ENCODE assay signal across 24 cellular contexts in genomic region chr20:63330940-63331339, GRCh38. TPM values are rescaled to one million over a fixed set of nuclear protein-coding genes. Genes with fewer than 3 reads are reported as not detected.
DNase-seq lines count a peak whose midpoint lies in the region; ATAC-seq and TF ChIP-seq lines count a peak whose summit lies in the region.
"Had no signal": no experiment of that assay in that cellular context is flagged by ENCODE, and none has a peak within 500 bp of the region (broad histone marks: within the 10 kb centered on the region; RNA-seq: fewer than 3 reads in every experiment).

No MANE protein-coding gene starts in this region.

- no peaks in the 10 kb centered on the region for H3K9me3 ChIP-seq in mucosa of descending colon

- ATAC-seq in left ventricle myocardium superior (no peak), mucosa of descending colon (peak; percentile 20)
- ATAC-seq: activated T-cell treated with anti-CD3 and anti-CD28 coated beads, Interleukin-2, amount 50 U/mL, for 72 hours; left lung had no signal

- DNase-seq in H7 (peak; percentile 88), NCI-H82 treated with DMSO at 0.1 percent for 48 hours (lab: John Stamatoyannopoulos, UW; ENCODE audit: unreplicated experiment) (peak; percentile 11), left ventricle myocardium superior (peak; percentile 12), mucosa of descending colon (peak in 1 of 3 donors; percentile 35), GM19238 (ENCODE audit: insufficient read length, low spot score) (no peak)
- DNase-seq in activated CD4-positive, CD25-positive, alpha-beta regulatory T cell treated with anti-CD3 and anti-CD28 coated beads, Interleukin-2, amount 50 U/mL, for 72 hours, result no peak
- DNase-seq in activated CD4-positive, alpha-beta T cell treated with anti-CD3 and anti-CD28 coated beads, Interleukin-2, amount 50 U/mL, for 1 hour, result no peak
- DNase-seq in activated CD4-positive, CD25-positive, alpha-beta regulatory T cell (lab: John Stamatoyannopoulos, UW), result no peak
- DNase-seq: activated CD4-positive, alpha-beta T cell treated with anti-CD3 and anti-CD28 coated beads, Interleukin-2, amount 50 U/mL, for 4 hours; activated naive CD4-positive, alpha-beta T cell; activated T-cell treated with anti-CD3 and anti-CD28 coated beads, Interleukin-2, amount 50 U/mL, for 72 hours; brain microvascular endothelial cell; CD8-positive, alpha-beta memory T cell; HCEC 1CT; MM.1S; NCI-H2029 treated with DMSO at 0.1 percent for 48 hours; NCI-H774; retina; stimulated activated CD4-positive, alpha-beta T cell treated with anti-CD3 and anti-CD28 coated beads, Interleukin-2, amount 100 ng/mL, for 24 hours; trophoblast cell had no signal

- H3K4me3 ChIP-seq in H7 (ENCODE audit: insufficient read depth, low read depth, low read length), result no peak overlapping the region
- no peak overlapping the region for H3K4me3 ChIP-seq in mucosa of descending colon
- H3K4me3 ChIP-seq: left lung had no signal

- no peaks in the 10 kb centered on the region for H3K27me3 ChIP-seq in H7 (ENCODE audit: control insufficient read depth, insufficient read depth, low read length)
- H3K27me3 ChIP-seq: brain microvascular endothelial cell had no signal

- H3K4me1 ChIP-seq in mucosa of descending colon (ENCODE audit: low read depth), result no peaks in the 10 kb centered on the region
- H3K4me1 ChIP-seq: left lung had no signal

- no peaks in the 10 kb centered on the region for H3K36me3 ChIP-seq in H7 (replicated peaks; ENCODE audit: control insufficient read depth, insufficient read depth, low read length)
- no peaks in the 10 kb centered on the region for H3K36me3 ChIP-seq in mucosa of descending colon (ENCODE audit: low read depth)
- H3K36me3 ChIP-seq: brain microvascular endothelial cell, left lung had no signal

- no peak for TF ChIP-seq CTCF in mucosa of descending colon (IDR thresholded peaks at IDR 0.05)

- intact Hi-C loops in left ventricle myocardium superior (cut with micrococcal nuclease), result no loop called here
- intact Hi-C loops in mucosa of descending colon (cut with DNase I, micrococcal nuclease), result no loop called here

RNA-seq across cellular contexts. Expression of gene CHRNA4, which starts 30.2 kb away (rescaled TPM):
- total RNA-seq in H7 (2014; rRNA removed; shearing (Covaris generic)), result 2.0 TPM in 2 replicates
- total RNA-seq in left ventricle myocardium superior, result 1.8 TPM
- total RNA-seq in mucosa of descending colon, result not detected
- total RNA-seq: activated T-cell treated with anti-CD3 and anti-CD28 coated beads, Interleukin-2, amount 50 U/mL, for 72 hours; B cell; CD8-positive, alpha-beta memory T cell; left lung; naive thymus-derived CD8-positive, alpha-beta T cell; osteoblast had no signal

RNA-seq across cellular contexts. Expression of gene COL20A1, which starts 38.0 kb away (rescaled TPM):
- 0.17 and 0.70 TPM in 2 replicates for total RNA-seq in H7 (2014; rRNA removed; shearing (Covaris generic))
- not detected for total RNA-seq in left ventricle myocardium superior
- not detected for total RNA-seq in mucosa of descending colon
- total RNA-seq: B cell, left lung, osteoblast had no signal

RNA-seq across cellular contexts. Expression of gene ARFGAP1, which starts 58.3 kb away (rescaled TPM):
- total RNA-seq in H7 (2014; rRNA removed; shearing (Covaris generic)), result 88.0 and 114 TPM in 2 replicates
- 30.9 TPM for total RNA-seq in left ventricle myocardium superior
- 10 to 100 TPM; 76.5 to 85.8 (median 82.4) TPM for total RNA-seq in mucosa of descending colon

Comparison
In these comparisons a context has a peak if more than half of its experiments do, and no peak if none do; other contexts are left out.
1. DNase-seq: peak in H7 (single experiment), NCI-H82 treated with DMSO at 0.1 percent for 48 hours (single experiment) and left ventricle myocardium superior (single experiment); none in activated CD4-positive, CD25-positive, alpha-beta regulatory T cell treated with anti-CD3 and anti-CD28 coated beads, Interleukin-2, amount 50 U/mL, for 72 hours (single experiment), GM19238 (single experiment), activated CD4-positive, alpha-beta T cell treated with anti-CD3 and anti-CD28 coated beads, Interleukin-2, amount 50 U/mL, for 1 hour (single experiment) and activated CD4-positive, CD25-positive, alpha-beta regulatory T cell (0 of 4).